23 cellular contexts compared by ENCODE assay signal in the genomic region with DNA sequence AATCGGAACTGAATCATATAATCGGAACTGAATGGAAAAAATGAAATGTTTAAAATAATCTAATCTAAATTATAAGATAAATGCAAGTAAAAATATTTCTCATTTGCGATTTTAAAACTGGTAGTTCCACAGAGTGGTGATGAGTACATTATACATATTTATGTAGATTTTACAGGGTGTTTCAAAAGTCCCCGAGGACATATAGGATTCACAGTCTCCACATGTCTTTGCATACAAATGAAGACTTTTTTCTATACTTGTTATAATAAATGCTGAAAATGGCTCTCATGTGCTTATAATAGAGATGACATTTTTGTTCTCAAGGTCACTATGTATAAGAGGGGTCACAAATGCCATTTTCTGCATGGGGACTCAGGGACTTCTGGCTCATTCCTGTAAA.
"Had no signal": no experiment of that assay in that cellular context is flagged by ENCODE, and none has a peak within 500 bp of the region (broad histone marks: within the 10 kb centered on the region; RNA-seq: fewer than 3 reads in every experiment).

No MANE protein-coding gene starts in this region.

- H3K27me3 ChIP-seq: stomach, testis, thyroid gland, tibial nerve, upper lobe of left lung, uterus, vagina had no signal

- H3K36me3 ChIP-seq: stomach, suprapubic skin, thoracic aorta, thyroid gland, tibial artery, tibial nerve, transverse colon, upper lobe of left lung, upper lobe of right lung, uterus, vagina had no signal

- DNase-seq: stimulated activated CD4-positive, alpha-beta T cell treated with anti-CD3 and anti-CD28 coated beads, Interleukin-2, amount 100 ng/mL, for 48 hours; stimulated activated CD4-positive, alpha-beta T cell treated with anti-CD3 and anti-CD28 coated beads, Interleukin-4, amount 100 ng/mL, for 1 hour; stimulated activated CD4-positive, alpha-beta T cell treated with anti-CD3 and anti-CD28 coated beads, Interleukin-4, amount 100 ng/mL, for 24 hours; stimulated activated CD4-positive, alpha-beta T cell treated with anti-CD3 and anti-CD28 coated beads, Interleukin-4, amount 100 ng/mL, for 4 hours; stimulated activated CD8-positive, alpha-beta memory T cell treated with anti-CD3 and anti-CD28 coated beads, Interleukin-4, amount 100 ng/mL, for 48 hours; stimulated activated naive B cell treated with anti-CD40 and anti-IgM and Interleukin-4, amounts not matched to agents 10 μg/mL and 1 μg/mL and 100 μg/mL, for 72 hours; stimulated activated naive CD4-positive, alpha-beta T cell treated with Interleukin-2 at 50 U/mL for 16 hours; stimulated activated naive CD8-positive, alpha-beta T cell treated with anti-CD3 and anti-CD28 coated beads, Interleukin-15, amount 100 ng/mL, for 72 hours; stimulated activated naive CD8-positive, alpha-beta T cell treated with anti-CD3 and anti-CD28 coated beads, Interleukin-15, Interleukin-2, amounts not matched to agents 100 U/mL and 50 U/mL, for 24 hours; stomach; substantia nigra; testis; thyroid gland; tibial artery; transverse colon; upper lobe of left lung; upper lobe of right lung; uterus had no signal

- H3K9me3 ChIP-seq: stomach, suprapubic skin, testis, thoracic aorta, thyroid gland, tibial artery, tibial nerve, transverse colon, upper lobe of left lung, upper lobe of right lung, uterus, vagina had no signal

- ATAC-seq: stimulated activated memory B cell treated with anti-CD40 and anti-IgM and Interleukin-4, amounts not matched to agents 10 μg/mL and 1 μg/mL and 100 μg/mL, for 72 hours; stimulated activated naive CD8-positive, alpha-beta T cell treated with anti-CD3 and anti-CD28 coated beads, Interleukin-15, amount 100 ng/mL, for 72 hours; upper lobe of right lung had no signal

- H3K27ac ChIP-seq: stomach, suprapubic skin, testis, thoracic aorta, thyroid gland, tibial artery, tibial nerve, transverse colon, upper lobe of left lung, upper lobe of right lung, uterus, vagina had no signal

- H3K4me3 ChIP-seq: stomach, suprapubic skin, testis, thoracic aorta, thyroid gland, tibial artery, tibial nerve, transverse colon, upper lobe of left lung, upper lobe of right lung, uterus, vagina had no signal
